1 cellular context compared by ENCODE assay signal in the genomic region with DNA sequence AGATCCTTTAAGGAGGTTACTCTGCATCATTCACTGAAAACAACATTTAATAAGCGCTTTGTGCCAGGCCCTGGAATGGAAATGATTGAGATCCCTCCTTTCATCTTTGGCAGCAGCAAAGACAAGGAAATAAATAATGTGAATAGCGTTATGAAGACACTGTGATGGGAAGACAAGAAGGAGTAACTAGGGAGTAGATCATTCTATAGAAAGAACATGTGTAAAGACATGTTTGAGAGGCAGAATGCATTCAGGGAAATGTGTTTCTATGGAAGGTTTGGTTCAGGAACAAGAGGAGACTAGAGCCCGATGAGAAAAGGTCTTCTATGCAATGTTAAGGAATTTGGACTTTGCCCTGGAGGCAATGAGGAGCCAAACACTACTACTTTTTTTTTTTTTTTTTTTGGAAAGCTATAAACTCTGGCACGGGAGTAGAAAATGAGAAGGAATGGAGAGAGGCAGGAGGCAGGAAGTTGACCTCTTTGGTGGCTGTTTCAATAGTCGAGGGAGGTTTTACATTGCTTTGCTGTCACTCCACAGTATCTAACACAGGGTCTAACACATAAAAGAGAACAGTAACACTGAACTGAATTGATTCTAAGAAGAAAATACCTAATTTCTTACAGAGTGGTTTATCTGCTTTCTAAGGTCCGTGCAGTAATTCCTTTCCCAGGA.
TF ChIP-seq lines count a peak whose summit lies in the region.

No MANE protein-coding gene starts in this region.

TF ChIP-seq in GM23338, 12 proteins besides CTCF, POLR2A, EP300 and RAD21 (continued from another document):
- TF ChIP-seq, protein P1, sequence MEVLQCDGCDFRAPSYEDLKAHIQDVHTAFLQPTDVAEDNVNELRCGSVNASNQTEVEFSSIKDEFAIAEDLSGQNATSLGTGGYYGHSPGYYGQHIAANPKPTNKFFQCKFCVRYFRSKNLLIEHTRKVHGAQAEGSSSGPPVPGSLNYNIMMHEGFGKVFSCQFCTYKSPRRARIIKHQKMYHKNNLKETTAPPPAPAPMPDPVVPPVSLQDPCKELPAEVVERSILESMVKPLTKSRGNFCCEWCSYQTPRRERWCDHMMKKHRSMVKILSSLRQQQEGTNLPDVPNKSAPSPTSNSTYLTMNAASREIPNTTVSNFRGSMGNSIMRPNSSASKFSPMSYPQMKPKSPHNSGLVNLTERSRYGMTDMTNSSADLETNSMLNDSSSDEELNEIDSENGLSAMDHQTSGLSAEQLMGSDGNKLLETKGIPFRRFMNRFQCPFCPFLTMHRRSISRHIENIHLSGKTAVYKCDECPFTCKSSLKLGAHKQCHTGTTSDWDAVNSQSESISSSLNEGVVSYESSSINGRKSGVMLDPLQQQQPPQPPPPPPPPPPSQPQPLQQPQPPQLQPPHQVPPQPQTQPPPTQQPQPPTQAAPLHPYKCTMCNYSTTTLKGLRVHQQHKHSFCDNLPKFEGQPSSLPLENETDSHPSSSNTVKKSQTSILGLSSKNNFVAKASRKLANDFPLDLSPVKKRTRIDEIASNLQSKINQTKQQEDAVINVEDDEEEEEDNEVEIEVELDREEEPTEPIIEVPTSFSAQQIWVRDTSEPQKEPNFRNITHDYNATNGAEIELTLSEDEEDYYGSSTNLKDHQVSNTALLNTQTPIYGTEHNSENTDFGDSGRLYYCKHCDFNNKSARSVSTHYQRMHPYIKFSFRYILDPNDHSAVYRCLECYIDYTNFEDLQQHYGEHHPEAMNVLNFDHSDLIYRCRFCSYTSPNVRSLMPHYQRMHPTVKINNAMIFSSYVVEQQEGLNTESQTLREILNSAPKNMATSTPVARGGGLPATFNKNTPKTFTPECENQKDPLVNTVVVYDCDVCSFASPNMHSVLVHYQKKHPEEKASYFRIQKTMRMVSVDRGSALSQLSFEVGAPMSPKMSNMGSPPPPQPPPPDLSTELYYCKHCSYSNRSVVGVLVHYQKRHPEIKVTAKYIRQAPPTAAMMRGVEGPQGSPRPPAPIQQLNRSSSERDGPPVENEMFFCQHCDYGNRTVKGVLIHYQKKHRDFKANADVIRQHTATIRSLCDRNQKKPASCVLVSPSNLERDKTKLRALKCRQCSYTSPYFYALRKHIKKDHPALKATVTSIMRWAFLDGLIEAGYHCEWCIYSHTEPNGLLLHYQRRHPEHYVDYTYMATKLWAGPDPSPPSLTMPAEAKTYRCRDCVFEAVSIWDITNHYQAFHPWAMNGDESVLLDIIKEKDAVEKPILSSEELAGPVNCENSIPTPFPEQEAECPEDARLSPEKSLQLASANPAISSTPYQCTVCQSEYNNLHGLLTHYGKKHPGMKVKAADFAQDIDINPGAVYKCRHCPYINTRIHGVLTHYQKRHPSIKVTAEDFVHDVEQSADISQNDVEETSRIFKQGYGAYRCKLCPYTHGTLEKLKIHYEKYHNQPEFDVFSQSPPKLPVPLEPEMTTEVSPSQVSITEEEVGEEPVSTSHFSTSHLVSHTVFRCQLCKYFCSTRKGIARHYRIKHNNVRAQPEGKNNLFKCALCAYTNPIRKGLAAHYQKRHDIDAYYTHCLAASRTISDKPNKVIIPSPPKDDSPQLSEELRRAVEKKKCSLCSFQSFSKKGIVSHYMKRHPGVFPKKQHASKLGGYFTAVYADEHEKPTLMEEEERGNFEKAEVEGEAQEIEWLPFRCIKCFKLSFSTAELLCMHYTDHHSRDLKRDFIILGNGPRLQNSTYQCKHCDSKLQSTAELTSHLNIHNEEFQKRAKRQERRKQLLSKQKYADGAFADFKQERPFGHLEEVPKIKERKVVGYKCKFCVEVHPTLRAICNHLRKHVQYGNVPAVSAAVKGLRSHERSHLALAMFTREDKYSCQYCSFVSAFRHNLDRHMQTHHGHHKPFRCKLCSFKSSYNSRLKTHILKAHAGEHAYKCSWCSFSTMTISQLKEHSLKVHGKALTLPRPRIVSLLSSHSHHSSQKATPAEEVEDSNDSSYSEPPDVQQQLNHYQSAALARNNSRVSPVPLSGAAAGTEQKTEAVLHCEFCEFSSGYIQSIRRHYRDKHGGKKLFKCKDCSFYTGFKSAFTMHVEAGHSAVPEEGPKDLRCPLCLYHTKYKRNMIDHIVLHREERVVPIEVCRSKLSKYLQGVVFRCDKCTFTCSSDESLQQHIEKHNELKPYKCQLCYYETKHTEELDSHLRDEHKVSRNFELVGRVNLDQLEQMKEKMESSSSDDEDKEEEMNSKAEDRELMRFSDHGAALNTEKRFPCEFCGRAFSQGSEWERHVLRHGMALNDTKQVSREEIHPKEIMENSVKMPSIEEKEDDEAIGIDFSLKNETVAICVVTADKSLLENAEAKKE (CRISPR knock-in tag; IDR thresholded peaks at IDR 0.05), result no peak
- TF ChIP-seq NANOG (IDR thresholded peaks at IDR 0.05; ENCODE audit: borderline replicate concordance), result no peak
- no peak for TF ChIP-seq JUNB (IDR thresholded peaks at IDR 0.05; ENCODE audit: unreplicated experiment)
